In the genomic region with DNA sequence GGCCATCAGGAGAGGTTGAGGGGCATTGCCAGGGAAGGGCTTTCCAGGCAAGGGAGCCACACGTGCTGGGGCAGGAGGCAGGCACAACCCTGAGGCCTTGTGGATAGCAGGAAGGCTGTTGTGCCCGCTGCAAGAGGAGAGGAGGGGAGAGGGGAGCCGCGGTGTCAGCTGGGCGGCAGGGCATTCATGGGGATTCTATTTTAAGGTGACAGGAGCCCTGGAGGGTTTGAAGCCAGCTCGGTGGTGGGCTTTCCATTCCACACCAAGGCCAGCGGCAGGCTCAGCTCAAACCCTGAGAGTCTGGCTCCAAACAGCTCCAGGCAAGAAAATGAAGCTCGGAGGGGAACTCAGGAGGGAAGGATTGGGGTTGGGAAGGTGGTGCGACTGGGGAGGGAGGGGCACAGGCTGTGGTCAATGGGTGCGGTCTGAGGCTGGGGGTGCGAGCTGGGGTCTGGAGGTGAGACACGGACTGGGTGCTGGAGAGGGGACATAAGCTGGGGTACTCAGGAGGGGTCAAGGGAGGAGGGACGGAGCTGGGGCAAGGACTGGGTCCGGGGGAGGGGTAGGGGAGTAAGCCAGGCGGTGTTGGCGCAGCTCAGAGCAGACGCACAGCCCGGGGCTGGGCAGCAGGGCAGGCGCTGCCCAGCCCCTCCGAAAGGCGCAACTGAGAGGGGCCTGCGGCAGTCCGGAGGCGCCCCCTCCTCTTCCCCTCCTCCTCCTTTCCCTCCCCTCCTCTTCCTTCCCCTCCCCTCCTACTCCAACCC, we compare ENCODE assay signal across 9 cellular contexts. TPM values are rescaled to one million over a fixed set of nuclear protein-coding genes. Genes with fewer than 3 reads are reported as not detected.
DNase-seq lines count a peak whose midpoint lies in the region; TF ChIP-seq lines count a peak whose summit lies in the region.
"Had no signal": no experiment of that assay in that cellular context is flagged by ENCODE, and none has a peak within 500 bp of the region (broad histone marks: within the 10 kb centered on the region; RNA-seq: fewer than 3 reads in every experiment).

No MANE protein-coding gene starts in this region.

- no peak overlapping the region for H3K9ac ChIP-seq in parathyroid adenoma

- no TSS peak for BruUV-seq in Calu3 (replicated peaks; lab: Mats Ljungman, UMichigan)

- peak overlapping the region; percentile 76 for H3K4me3 Mint-ChIP-seq in Calu3 (ENCODE audit: low read depth, unreplicated experiment)

- H3K36me3 ChIP-seq in WERI-Rb-1, result no peaks in the 10 kb centered on the region
- H3K36me3 ChIP-seq in cardiac muscle cell, result no peaks in the 10 kb centered on the region
- H3K36me3 ChIP-seq in parathyroid adenoma (ENCODE audit: control insufficient read depth, insufficient read depth, low read length), result no peaks in the 10 kb centered on the region
- H3K36me3 ChIP-seq: neutrophil had no signal

- peaks cover 13% of the 10 kb centered on the region for H3K36me3 Mint-ChIP-seq in Calu3 (ENCODE audit: insufficient read depth, unreplicated experiment)

- H3K27me3 ChIP-seq in WERI-Rb-1 (ENCODE audit: insufficient read depth, low read depth, severe bottlenecking) (no peaks in the 10 kb centered on the region), cardiac muscle cell (no peaks in the 10 kb centered on the region), parathyroid adenoma (ENCODE audit: control insufficient read depth, insufficient read depth, low read length) (no peaks in the 10 kb centered on the region)

- intact Hi-C loops in Calu3 (cut with micrococcal nuclease; ENCODE audit: unreplicated experiment), result loop anchor here (5.0 kb wide), 1 partner anchor 870 kb away; no protein-coding TSS in a partner anchor

- peak overlapping the region; percentile 26 for H3K4me2 ChIP-seq in parathyroid adenoma (ENCODE audit: low read length)

- H3K9me3 Mint-ChIP-seq in Calu3 (ENCODE audit: low read depth, unreplicated experiment), result no peaks in the 10 kb centered on the region

- DNase-seq in Calu3, result no peak
- no peak for DNase-seq in WERI-Rb-1
- DNase-seq in cardiac muscle cell (ENCODE audit: low read depth in 1 of 2, low spot score in 1 of 2), result peak in 1 of 2 donors; percentile 70
- no peak for DNase-seq in activated gamma-delta T cell treated with Interleukin-2 at 50 U/mL for 16 hours
- no peak for DNase-seq in NCI-H1930 (lab: John Stamatoyannopoulos, UW)
- no peak for DNase-seq in ACHN
- no peak for DNase-seq in 8988T

- CTCF ChIA-PET in Calu3 (lab: Charles Lee), result interaction anchor here (0.6 to 2.1 kb wide), 10 partner anchors 10 to 1334 kb away, joined by 3 to 8 read pairs (median 4); no protein-coding TSS in a partner anchor

- H3K4me1 ChIP-seq in cardiac muscle cell (ENCODE audit: low read depth) (peaks cover 13% of the 10 kb centered on the region), parathyroid adenoma (peaks cover 1% of the 10 kb centered on the region)

- H3K27ac ChIP-seq in WERI-Rb-1 (peak overlapping the region; percentile 99), cardiac muscle cell (peak overlapping the region; percentile 64), parathyroid adenoma (peak overlapping the region; percentile 11)
- H3K27ac ChIP-seq: neutrophil had no signal

- peak overlapping the region; percentile 72 for H2AFZ ChIP-seq in parathyroid adenoma

- peaks cover 7% of the 10 kb centered on the region for H3K4me1 Mint-ChIP-seq in Calu3 (ENCODE audit: low read depth, unreplicated experiment)

- TF ChIP-seq CTCF in Calu3 (IDR thresholded peaks at IDR 0.05; ENCODE audit: unreplicated experiment) (no peak), WERI-Rb-1 (IDR thresholded peaks at IDR 0.05; ENCODE audit: low read depth, low read length) (no peak), cardiac muscle cell (IDR thresholded peaks at IDR 0.05; ENCODE audit: low read depth, low read length) (no peak), parathyroid adenoma (IDR thresholded peaks at IDR 0.05) (no peak)

- in situ Hi-C loops in ACHN (cut with HindIII; ENCODE audit: low pct_ligation_motif_present, low pct_unique_long_range_greater_than_20kb, low sequenced_read_pairs), result no loop called here

- no peaks in the 10 kb centered on the region for H3K79me2 ChIP-seq in parathyroid adenoma

- peaks cover 58% of the 10 kb centered on the region for H3K27me3 Mint-ChIP-seq in Calu3 (ENCODE audit: unreplicated experiment)

- H3K9me3 ChIP-seq in WERI-Rb-1 (ENCODE audit: severe bottlenecking) (no peaks in the 10 kb centered on the region), cardiac muscle cell (ENCODE audit: low read depth) (no peaks in the 10 kb centered on the region), parathyroid adenoma (ENCODE audit: control insufficient read depth, low read length) (no peaks in the 10 kb centered on the region)
- H3K9me3 ChIP-seq: neutrophil had no signal

- no peak overlapping the region for H3K27ac Mint-ChIP-seq in Calu3 (ENCODE audit: unreplicated experiment)

- H3K4me3 ChIP-seq in WERI-Rb-1 (ENCODE audit: low read depth, low read length) (no peak overlapping the region), cardiac muscle cell (peak overlapping the region; percentile 32), parathyroid adenoma (ENCODE audit: low read depth, low read length) (no peak overlapping the region)

RNA-seq across cellular contexts. Expression of a gene that starts 43.4 kb away (rescaled TPM):
- 62.4 and 66.4 TPM in 2 replicates for total RNA-seq in Calu3 (2022)
- 41.0 and 43.3 TPM in 2 replicates for total RNA-seq in cardiac muscle cell
- 39.9 and 40.7 TPM in 2 replicates for polyA plus RNA-seq in cardiac muscle cell

RNA-seq across cellular contexts. Expression of a gene that starts 51.1 kb away (rescaled TPM):
- total RNA-seq in Calu3 (2022) (120 and 121 TPM in 2 replicates), cardiac muscle cell (43.5 and 76.4 TPM in 2 replicates)
- polyA plus RNA-seq in cardiac muscle cell, result 33.3 and 41.7 TPM in 2 replicates

Comparison
In these comparisons a context has a peak if more than half of its experiments do, and no peak if none do; other contexts are left out.
1. H3K27ac ChIP-seq: peak in every context shown above with its lines; median percentile 99 in WERI-Rb-1; 64 in cardiac muscle cell; 11 in parathyroid adenoma.